In genomic region chr11:73313652-73314051, GRCh38 we compare ENCODE assay signal across 10 cellular contexts. TPM values are rescaled to one million over a fixed set of nuclear protein-coding genes. Genes with fewer than 3 reads are reported as not detected.
A peak's percentile ranks its signal among the peaks of the same experiment; 100 is the strongest.
DNase-seq lines count a peak whose midpoint lies in the region; ATAC-seq, FAIRE-seq and TF ChIP-seq lines count a peak whose summit lies in the region.
"Had no signal": no experiment of that assay in that cellular context is flagged by ENCODE, and none has a peak within 500 bp of the region (broad histone marks: within the 10 kb centered on the region; RNA-seq: fewer than 3 reads in every experiment).

No MANE protein-coding gene starts in this region.

- RAD21 ChIA-PET in HCT116 (lab: Charles Lee; ENCODE audit: low non-redundant PET in 1 of 2, low total read pairs in 2 of 2, uncharacterized antibody in 2 of 2, unreplicated experiment in 2 of 2) = no interaction called here

- H3K27ac Mint-ChIP-seq in activated CD8-positive, alpha-beta T cell treated with anti-CD3 and anti-CD28 coated beads, Interleukin-2, amount 10 ng/mL, durations not matched to agents 7 days and 5 days = peak overlapping the region; percentile 74

- H3K27me3 ChIP-seq in HCT116 (ENCODE audit: insufficient read depth, low read length) (no peaks in the 10 kb centered on the region), stomach (no peaks in the 10 kb centered on the region)
- H3K27me3 ChIP-seq: SJSA1 had no signal

- no peak for DNase-seq in HCT116 (ENCODE audit: low read depth, low spot score)
- DNase-seq in activated CD8-positive, alpha-beta T cell treated with anti-CD3 and anti-CD28 coated beads, Interleukin-2, amount 10 ng/mL, durations not matched to agents 7 days and 5 days = peak; percentile 39
- DNase-seq in kidney = no peak
- no peak for DNase-seq in stomach
- DNase-seq in NCI-H2029 treated with DMSO at 0.1 percent for 48 hours (lab: John Stamatoyannopoulos, UW) = no peak
- no peak for DNase-seq in AG20443 (ENCODE audit: low spot score)

- no peak for FAIRE-seq in kidney (lab: Jason Lieb, UNC)

- peak overlapping the region; percentile 40 for H3K4me2 ChIP-seq in HCT116 (ENCODE audit: low read length)

- H3K4me1 Mint-ChIP-seq in activated CD8-positive, alpha-beta T cell treated with anti-CD3 and anti-CD28 coated beads, Interleukin-2, amount 10 ng/mL, durations not matched to agents 7 days and 5 days (ENCODE audit: low read depth) = peaks cover 19% of the 10 kb centered on the region

- intact Hi-C loops in HCT116 (cut with micrococcal nuclease) = no loop called here
- intact Hi-C loops in kidney (cut with DNase I) = no loop called here
- intact Hi-C loops in stomach (cut with DNase I; ENCODE audit: low total_unique reads) = no loop called here

- H3K4me3 Mint-ChIP-seq in activated CD8-positive, alpha-beta T cell treated with anti-CD3 and anti-CD28 coated beads, Interleukin-2, amount 10 ng/mL, durations not matched to agents 7 days and 5 days = no peak overlapping the region

- H3K36me3 ChIP-seq in HCT116 (ENCODE audit: control insufficient read depth in 1 of 2, insufficient read depth in 2 of 2, low read length in 2 of 2) = no peaks in the 10 kb centered on the region
- peaks cover 2 to 20% of the 10 kb centered on the region in 2 donors for H3K36me3 ChIP-seq in kidney (ENCODE audit: control insufficient read depth in 1 of 2, insufficient read depth in 2 of 2, low read length in 2 of 2)
- H3K36me3 ChIP-seq in stomach = no peaks in the 10 kb centered on the region

- CTCF ChIA-PET in HCT116 (lab: Charles Lee) = no interaction called here
- CTCF ChIA-PET in activated CD8-positive, alpha-beta T cell treated with anti-CD3 and anti-CD28 coated beads, Interleukin-2, amount 10 ng/mL, durations not matched to agents 7 days and 5 days (lab: Charles Lee) = interaction anchor here (1.1 to 3.6 kb wide), 3 partner anchors 11 to 47 kb away, joined by 3 to 28 read pairs (median 4); no protein-coding TSS in a partner anchor

- peaks cover 12% of the 10 kb centered on the region; the same call in 1 of the 2 replicates for H3K79me2 ChIP-seq in HCT116 (ENCODE audit: insufficient read depth, low read length)

- TF ChIP-seq POLR2A in HCT116 (IDR thresholded peaks at IDR 0.05; ENCODE audit: borderline replicate concordance, extremely low read depth, insufficient read depth, insufficient read length) (no peak), stomach (IDR thresholded peaks at IDR 0.05) (no peak)

- H3K36me3 Mint-ChIP-seq in activated CD8-positive, alpha-beta T cell treated with anti-CD3 and anti-CD28 coated beads, Interleukin-2, amount 10 ng/mL, durations not matched to agents 7 days and 5 days (ENCODE audit: low read depth) = no peaks in the 10 kb centered on the region

- H3K4me1 ChIP-seq in HCT116 (ENCODE audit: control insufficient read depth in 1 of 2, insufficient read depth in 2 of 2, low read length in 2 of 2) (peaks cover 13 to 39% of the 10 kb centered on the region in 2 experiments), kidney (ENCODE audit: control insufficient read depth in 1 of 2, insufficient read depth in 1 of 2, low read depth in 1 of 2, low read length in 2 of 2) (peaks cover 66 to 83% of the 10 kb centered on the region in 2 donors), stomach (peaks cover 84 to 98% (median 94%) of the 10 kb centered on the region in 4 donors)

- no peaks in the 10 kb centered on the region for H4K20me1 ChIP-seq in HCT116 (ENCODE audit: insufficient read depth)

- H3K4me3 ChIP-seq in HCT116 (replicated peaks in 1 of 2; ENCODE audit: low read depth in 1 of 2, low read length in 2 of 2) (no peak overlapping the region), kidney (ENCODE audit: low read length in 2 of 2) (peak overlapping the region; percentile 62 to 79), stomach (peak overlapping the region; percentile 55 to 83 (median 74))
- H3K4me3 ChIP-seq: HAP-1, SJSA1 had no signal

- no peak for TF ChIP-seq RAD21 in HCT116 (IDR thresholded peaks at IDR 0.05; ENCODE audit: low read depth)

- ATAC-seq in HCT116 (no peak), HG02852 (IDR thresholded peaks at IDR 0.05; ENCODE audit: unreplicated experiment) (no peak), GM19324 (IDR thresholded peaks at IDR 0.05; ENCODE audit: low FRiP score, unreplicated experiment) (no peak)
- ATAC-seq in activated CD8-positive, alpha-beta T cell treated with anti-CD3 and anti-CD28 coated beads, Interleukin-2, amount 10 ng/mL, durations not matched to agents 7 days and 5 days = peak; percentile 35

- BruUV-seq in HCT116 (replicated peaks; lab: Mats Ljungman, UMichigan) = no TSS peak

- WGBS in stomach, 5 donors = 36 to 65% (median 57%) methylated on average over 1 of the region's 1 CpG

- H2AFZ ChIP-seq in HCT116 (ENCODE audit: low read depth, low read length, poor library complexity, severe bottlenecking) = no peak overlapping the region

- POLR2A ChIA-PET in HCT116 (lab: Charles Lee) = no interaction called here
- POLR2A ChIA-PET in activated CD8-positive, alpha-beta T cell treated with anti-CD3 and anti-CD28 coated beads, Interleukin-2, amount 10 ng/mL, durations not matched to agents 7 days and 5 days (lab: Charles Lee) = interaction anchor here (0.5 kb wide), 1 partner anchor 53 kb away, joined by 4 read pairs; no protein-coding TSS in a partner anchor

- no peak for TF ChIP-seq CTCF in HCT116 (IDR thresholded peaks at IDR 0.05 in 2 of 3, conservative IDR thresholded peaks at IDR 0.05 in 1 of 3; ENCODE audit: borderline replicate concordance in 1 of 3, insufficient read depth in 1 of 3, low read depth in 2 of 3, low read length in 2 of 3)
- TF ChIP-seq CTCF in kidney (IDR thresholded peaks at IDR 0.05; ENCODE audit: borderline replicate concordance, extremely low read depth, insufficient read depth) = no peak
- no peak for TF ChIP-seq CTCF in stomach (IDR thresholded peaks at IDR 0.05)

- peaks cover 11% of the 10 kb centered on the region for H3K27me3 Mint-ChIP-seq in activated CD8-positive, alpha-beta T cell treated with anti-CD3 and anti-CD28 coated beads, Interleukin-2, amount 10 ng/mL, durations not matched to agents 7 days and 5 days (ENCODE audit: low read depth)

- H3K27ac ChIP-seq in HCT116 (ENCODE audit: low read depth, low read length) (no peak overlapping the region), kidney (ENCODE audit: low read depth in 2 of 2, low read length in 2 of 2) (peak overlapping the region; percentile 24 to 87), stomach (peak overlapping the region in 4 of 5 donors; percentile 94 to 97 (median 95))
- H3K27ac ChIP-seq: SJSA1 had no signal

- no peak overlapping the region for H3K9ac ChIP-seq in HCT116 (ENCODE audit: low read length)
- peak overlapping the region; percentile 3 to 86 for H3K9ac ChIP-seq in kidney (ENCODE audit: low read length in 2 of 2)

- H3K9me3 ChIP-seq in HCT116 (ENCODE audit: control insufficient read depth in 1 of 2, insufficient read depth in 1 of 2, low read depth in 1 of 2, low read length in 2 of 2) (no peaks in the 10 kb centered on the region), kidney (ENCODE audit: control insufficient read depth in 1 of 2, low read length in 2 of 2) (no peaks in the 10 kb centered on the region), stomach (no peaks in the 10 kb centered on the region)
- H3K9me3 ChIP-seq: HAP-1, SJSA1 had no signal

- H3K9me2 ChIP-seq in HCT116 (ENCODE audit: insufficient read depth) = no peaks in the 10 kb centered on the region

- TF ChIP-seq EP300 in stomach (IDR thresholded peaks at IDR 0.05) = no peak

- no peaks in the 10 kb centered on the region for H3K9me3 Mint-ChIP-seq in activated CD8-positive, alpha-beta T cell treated with anti-CD3 and anti-CD28 coated beads, Interleukin-2, amount 10 ng/mL, durations not matched to agents 7 days and 5 days (ENCODE audit: insufficient read depth)

TF ChIP-seq in HCT116, 20 proteins besides CTCF, POLR2A, EP300 and RAD21:
- TF ChIP-seq SIN3A (IDR thresholded peaks at IDR 0.05; ENCODE audit: low read depth) (no peak), EZH2 (IDR thresholded peaks at IDR 0.05) (no peak), POLR2AphosphoS5 (IDR thresholded peaks at IDR 0.05; ENCODE audit: low read depth, low read length) (no peak), ELF1 (IDR thresholded peaks at IDR 0.05; ENCODE audit: borderline replicate concordance, low read depth) (no peak), ZFX (IDR thresholded peaks at IDR 0.05) (no peak), ATF3 (IDR thresholded peaks at IDR 0.05) (no peak)
TF ChIP-seq in HCT116: peak in this region for 0.

RNA-seq across cellular contexts. Expression of gene ARHGEF17, which starts 5.6 kb away (rescaled TPM):
- total RNA-seq in HCT116 (2021; ENCODE audit: unreplicated experiment) (18.2 TPM), kidney (68.2 TPM), stomach (10 to 100 TPM; 29.9 to 66.5 (median 38.8) TPM)
- 17.6 and 21.1 TPM in 2 replicates for polyA plus RNA-seq in HCT116 (2012)
- under 1 TPM in 1 of 2 experiments, not detected in 1; 0.18 TPM for total RNA-seq in activated CD8-positive, alpha-beta T cell treated with anti-CD3 and anti-CD28 coated beads, Interleukin-2, amount 10 ng/mL, durations not matched to agents 7 days and 5 days
- polyA plus RNA-seq in kidney (ENCODE audit: insufficient read depth, low read depth, low replicate concordance) (36.6 TPM), stomach (10 to 100 TPM in 2 of 3 donors, 1 to 10 TPM in 1; 5.0 to 13.1 (median 10.8) TPM)

RNA-seq across cellular contexts. Expression of gene P2RY6, which starts 41.5 kb away (rescaled TPM):
- total RNA-seq in HCT116 (2021; ENCODE audit: unreplicated experiment) (0.15 TPM), kidney (17.9 TPM), stomach (1 to 10 TPM in 1 of 5 donors, under 1 TPM in 1, not detected in 3; 0.29 to 1.3 TPM)
- polyA plus RNA-seq in HCT116 (2012) = 0.20 and 0.51 TPM in 2 replicates
- not detected for total RNA-seq in activated CD8-positive, alpha-beta T cell treated with anti-CD3 and anti-CD28 coated beads, Interleukin-2, amount 10 ng/mL, durations not matched to agents 7 days and 5 days
- polyA plus RNA-seq in kidney (ENCODE audit: insufficient read depth, low read depth, low replicate concordance) (6.7 TPM), stomach (1 to 10 TPM; 1.2 to 2.9 (median 2.1) TPM)
- total RNA-seq: SJSA1 had no signal

Comparison
In these comparisons a context has a peak if more than half of its experiments do, and no peak if none do; other contexts are left out.
1. H3K4me3 ChIP-seq: peak in kidney (2 of 2) and stomach (4 of 4); none in HCT116 (0 of 2).
2. RNA of gene ARHGEF17, which starts 5.6 kb away (total RNA-seq): 68.2 TPM in kidney (single experiment), 29.9 to 66.5 TPM in stomach and 18.2 TPM in HCT116 (single experiment); 0.18 TPM in activated CD8-positive, alpha-beta T cell treated with anti-CD3 and anti-CD28 coated beads, Interleukin-2, amount 10 ng/mL, durations not matched to agents 7 days and 5 days; every median in the first group is over 10 times any median in the second.